In genomic region chr2:15559800-15560403, GRCh38 we compare ENCODE assay signal across 8 cellular contexts. TPM values are rescaled to one million over a fixed set of nuclear protein-coding genes. Genes with fewer than 3 reads are reported as not detected.
DNase-seq lines count a peak whose midpoint lies in the region; ATAC-seq and TF ChIP-seq lines count a peak whose summit lies in the region.

No MANE protein-coding gene starts in this region.

- no peak for TF ChIP-seq CTCF in GM12875 (IDR thresholded peaks at IDR 0.05; ENCODE audit: borderline replicate concordance, insufficient read depth, low read depth, low read length)
- no peak for TF ChIP-seq CTCF in SU-DHL-6 (IDR thresholded peaks at IDR 0.05; ENCODE audit: insufficient read depth, low read length, poor library complexity, severe bottlenecking)
- no peak for TF ChIP-seq CTCF in fibroblast of villous mesenchyme (IDR thresholded peaks at IDR 0.05; ENCODE audit: insufficient read depth, low read depth, low read length)

- H3K27ac ChIP-seq in SU-DHL-6 (ENCODE audit: low read depth, low read length): no peak overlapping the region

- no peak for DNase-seq in fibroblast of villous mesenchyme (ENCODE audit: low read depth)
- no peak for DNase-seq in skeletal muscle cell (ENCODE audit: low read depth)
- no peak for DNase-seq in central memory CD4-positive, alpha-beta T cell
- DNase-seq in COLO668 (lab: John Stamatoyannopoulos, UW; ENCODE audit: unreplicated experiment): no peak
- DNase-seq in LoVo (ENCODE audit: low spot score): no peak

- H3K4me3 ChIP-seq in GM12875 (ENCODE audit: low read depth, low read length) (peak overlapping the region; percentile 81), SU-DHL-6 (ENCODE audit: insufficient read depth, low read length, poor library complexity, severe bottlenecking) (peak overlapping the region; percentile 93), fibroblast of villous mesenchyme (ENCODE audit: low read depth, low read length) (peak overlapping the region; percentile 99), skeletal muscle cell (ENCODE audit: low read depth, low read length) (peak overlapping the region; percentile 96)

- no peaks in the 10 kb centered on the region for H3K27me3 ChIP-seq in SU-DHL-6 (ENCODE audit: low read length)

- no peaks in the 10 kb centered on the region for H3K9me2 ChIP-seq in SU-DHL-6 (replicated peaks; ENCODE audit: insufficient read depth, low read length)

- ATAC-seq in GM21515 (IDR thresholded peaks at IDR 0.05; ENCODE audit: unreplicated experiment): no peak

- H2AFZ ChIP-seq in SU-DHL-6 (ENCODE audit: low read depth, low read length, severe bottlenecking): peak overlapping the region; percentile 94

- H3K79me2 ChIP-seq in SU-DHL-6 (ENCODE audit: insufficient read depth, low read length): peaks cover 12% of the 10 kb centered on the region; the same call in 1 of the 2 replicates

- H3K9ac ChIP-seq in SU-DHL-6 (ENCODE audit: low read length): peak overlapping the region; percentile 69

- H3K4me2 ChIP-seq in SU-DHL-6 (ENCODE audit: low read depth, low read length, poor library complexity, severe bottlenecking): peak overlapping the region; percentile 86

- no peaks in the 10 kb centered on the region for H3F3A ChIP-seq in SU-DHL-6 (ENCODE audit: insufficient read depth)

- H3K36me3 ChIP-seq in SU-DHL-6 (ENCODE audit: low read length): no peaks in the 10 kb centered on the region

- H4K20me1 ChIP-seq in SU-DHL-6 (ENCODE audit: low read depth, low read length): no peaks in the 10 kb centered on the region

- no peaks in the 10 kb centered on the region for H3K9me3 ChIP-seq in SU-DHL-6 (ENCODE audit: insufficient read depth, low read length)

RNA-seq across cellular contexts. Expression of gene NBAS, which starts 1.2 kb away (rescaled TPM):
- 81.8 and 109 TPM in 2 replicates for total RNA-seq in fibroblast of villous mesenchyme

RNA-seq across cellular contexts. Expression of gene DDX1, which starts 31.8 kb away (rescaled TPM):
- total RNA-seq in fibroblast of villous mesenchyme: 87.3 and 120 TPM in 2 replicates
